ENCODE assay signal across 19 cellular contexts in the genomic region with DNA sequence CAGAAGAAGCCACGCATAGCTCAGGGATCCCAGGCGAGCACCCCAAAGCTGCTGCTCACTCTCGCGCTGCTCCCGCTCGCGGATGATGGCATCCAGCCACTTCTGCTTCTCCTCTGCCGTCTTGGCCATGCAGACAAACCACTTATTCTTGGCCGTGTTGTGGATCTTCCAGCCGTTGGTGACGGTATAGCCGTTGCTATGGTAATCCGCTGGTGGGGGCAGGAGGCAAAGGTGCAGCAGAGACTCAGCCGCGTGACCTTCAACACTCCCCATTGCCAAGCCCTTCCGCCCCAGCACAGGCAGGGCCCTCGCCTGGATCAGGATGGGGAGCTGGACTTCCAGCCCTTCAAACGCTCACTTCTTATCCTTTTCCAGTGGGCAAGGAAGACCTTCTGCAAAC.
DNase-seq lines count a peak whose midpoint lies in the region; ATAC-seq and TF ChIP-seq lines count a peak whose summit lies in the region.
"Had no signal": no experiment of that assay in that cellular context is flagged by ENCODE, and none has a peak within 500 bp of the region (broad histone marks: within the 10 kb centered on the region; RNA-seq: fewer than 3 reads in every experiment).

No MANE protein-coding gene starts in this region.

- POLR2A ChIA-PET in activated CD8-positive, alpha-beta T cell treated with anti-CD3 and anti-CD28 coated beads, Interleukin-2, amount 10 ng/mL, durations not matched to agents 7 days and 5 days (lab: Charles Lee), result interaction anchor here (0.6 kb wide), 1 partner anchor 1698 kb away, joined by 4 read pairs; no protein-coding TSS in a partner anchor
- POLR2A ChIA-PET in activated CD8-positive, alpha-beta T cell treated with anti-CD3 and anti-CD28 coated beads for 36 hours (lab: Charles Lee), result no interaction called here

- H3K27ac ChIP-seq in adrenal gland (no peak overlapping the region), layer of hippocampus (ENCODE audit: low read depth, low read length) (peak overlapping the region; percentile 40)
- H3K27ac ChIP-seq: GM23248, skin epidermis, thoracic aorta had no signal

- no peak for DNase-seq in activated CD8-positive, alpha-beta T cell treated with anti-CD3 and anti-CD28 coated beads, Interleukin-2, amount 10 ng/mL, durations not matched to agents 7 days and 5 days
- DNase-seq in activated CD8-positive, alpha-beta T cell treated with anti-CD3 and anti-CD28 coated beads for 36 hours, result no peak
- DNase-seq in adrenal gland (peak in 5 of 7 donors; percentile 47 to 83 (median 80)), superior temporal gyrus (ENCODE audit: extremely low spot score) (peak; percentile 24), HPDE6-E6E7 (ENCODE audit: extremely low spot score) (no peak)
- DNase-seq: ACHN; activated T-cell treated with anti-CD3 and anti-CD28 coated beads, Interleukin-2, amount 50 U/mL, for 48 hours; amniotic stem cell; GM23248; NCI-H2107 had no signal

- peaks cover 0 to 8% of the 10 kb centered on the region in 2 donors for H3K36me3 ChIP-seq in adrenal gland (replicated peaks in 1 of 2)

- no peak overlapping the region for H3K4me3 ChIP-seq in adrenal gland
- H3K4me3 ChIP-seq: GM23248, lung, skin epidermis, thoracic aorta had no signal

- H3K27me3 Mint-ChIP-seq in activated CD8-positive, alpha-beta T cell treated with anti-CD3 and anti-CD28 coated beads, Interleukin-2, amount 10 ng/mL, durations not matched to agents 7 days and 5 days (ENCODE audit: low read depth), result no peaks in the 10 kb centered on the region
- H3K27me3 Mint-ChIP-seq in activated CD8-positive, alpha-beta T cell treated with anti-CD3 and anti-CD28 coated beads for 36 hours, result no peaks in the 10 kb centered on the region
- H3K27me3 Mint-ChIP-seq: dendritic cell treated with granulocyte-macrophage colony-stimulating factor and Interleukin-4, amounts not matched to agents 40 ng/mL and 50 ng/mL, for 4 days had no signal

- H3K27me3 ChIP-seq in adrenal gland (no peaks in the 10 kb centered on the region), layer of hippocampus (ENCODE audit: control insufficient read depth, insufficient read depth, low read length) (no peaks in the 10 kb centered on the region)

- no peak overlapping the region for H3K4me3 Mint-ChIP-seq in activated CD8-positive, alpha-beta T cell treated with anti-CD3 and anti-CD28 coated beads, Interleukin-2, amount 10 ng/mL, durations not matched to agents 7 days and 5 days
- no peak overlapping the region for H3K4me3 Mint-ChIP-seq in activated CD8-positive, alpha-beta T cell treated with anti-CD3 and anti-CD28 coated beads for 36 hours
- H3K4me3 Mint-ChIP-seq: dendritic cell treated with granulocyte-macrophage colony-stimulating factor and Interleukin-4, amounts not matched to agents 40 ng/mL and 50 ng/mL, for 4 days; WTC11 had no signal

- no peaks in the 10 kb centered on the region for H3K9me3 ChIP-seq in adrenal gland (replicated peaks in 1 of 3)
- H3K9me3 ChIP-seq: thoracic aorta had no signal

- WGBS in adrenal gland, 4 donors, result 61 to 87% (median 74%) methylated on average over 17 to 18 of the region's 18 CpGs

- peaks cover 12 to 16% of the 10 kb centered on the region in 2 donors for H3K4me1 ChIP-seq in adrenal gland (replicated peaks in 1 of 2)

- H3K36me3 Mint-ChIP-seq in activated CD8-positive, alpha-beta T cell treated with anti-CD3 and anti-CD28 coated beads, Interleukin-2, amount 10 ng/mL, durations not matched to agents 7 days and 5 days (ENCODE audit: low read depth), result peaks cover 78% of the 10 kb centered on the region
- H3K36me3 Mint-ChIP-seq in activated CD8-positive, alpha-beta T cell treated with anti-CD3 and anti-CD28 coated beads for 36 hours (ENCODE audit: low read depth), result peaks cover 35% of the 10 kb centered on the region

- no peak for TF ChIP-seq POLR2A in adrenal gland (IDR thresholded peaks at IDR 0.05)

- H3K27ac Mint-ChIP-seq in activated CD8-positive, alpha-beta T cell treated with anti-CD3 and anti-CD28 coated beads, Interleukin-2, amount 10 ng/mL, durations not matched to agents 7 days and 5 days, result peak overlapping the region; percentile 58
- H3K27ac Mint-ChIP-seq in activated CD8-positive, alpha-beta T cell treated with anti-CD3 and anti-CD28 coated beads for 36 hours, result no peak overlapping the region
- H3K27ac Mint-ChIP-seq: dendritic cell treated with granulocyte-macrophage colony-stimulating factor and Interleukin-4, amounts not matched to agents 40 ng/mL and 50 ng/mL, for 4 days; WTC11 had no signal

- ATAC-seq in activated CD8-positive, alpha-beta T cell treated with anti-CD3 and anti-CD28 coated beads, Interleukin-2, amount 10 ng/mL, durations not matched to agents 7 days and 5 days, result no peak
- no peak for ATAC-seq in activated CD8-positive, alpha-beta T cell treated with anti-CD3 and anti-CD28 coated beads for 36 hours
- ATAC-seq in HG02763 (IDR thresholded peaks at IDR 0.05; ENCODE audit: unreplicated experiment) (no peak), HG03342 (IDR thresholded peaks at IDR 0.05; ENCODE audit: unreplicated experiment) (no peak)
- ATAC-seq: SK-N-SH treated with all-trans-retinoic acid at 6 μM for 48 hours, WTC11 had no signal

- peaks cover 61% of the 10 kb centered on the region for H3K4me1 Mint-ChIP-seq in activated CD8-positive, alpha-beta T cell treated with anti-CD3 and anti-CD28 coated beads, Interleukin-2, amount 10 ng/mL, durations not matched to agents 7 days and 5 days (ENCODE audit: low read depth)
- H3K4me1 Mint-ChIP-seq in activated CD8-positive, alpha-beta T cell treated with anti-CD3 and anti-CD28 coated beads for 36 hours (ENCODE audit: low read depth), result peaks cover 23% of the 10 kb centered on the region

- H3K9me3 Mint-ChIP-seq in activated CD8-positive, alpha-beta T cell treated with anti-CD3 and anti-CD28 coated beads, Interleukin-2, amount 10 ng/mL, durations not matched to agents 7 days and 5 days (ENCODE audit: insufficient read depth), result no peaks in the 10 kb centered on the region
- H3K9me3 Mint-ChIP-seq in activated CD8-positive, alpha-beta T cell treated with anti-CD3 and anti-CD28 coated beads for 36 hours, result no peaks in the 10 kb centered on the region
- H3K9me3 Mint-ChIP-seq: dendritic cell treated with granulocyte-macrophage colony-stimulating factor and Interleukin-4, amounts not matched to agents 40 ng/mL and 50 ng/mL, for 4 days; WTC11 had no signal

- no peak for TF ChIP-seq CTCF in activated CD8-positive, alpha-beta T cell treated with anti-CD3 and anti-CD28 coated beads for 36 hours (IDR thresholded peaks at IDR 0.05)
- TF ChIP-seq CTCF in adrenal gland (IDR thresholded peaks at IDR 0.05), result no peak

- intact Hi-C loops in activated CD8-positive, alpha-beta T cell treated with anti-CD3 and anti-CD28 coated beads for 36 hours (cut with micrococcal nuclease), result no loop called here
- intact Hi-C loops in adrenal gland (cut with DNase I), result no loop called here

- CTCF ChIA-PET in activated CD8-positive, alpha-beta T cell treated with anti-CD3 and anti-CD28 coated beads, Interleukin-2, amount 10 ng/mL, durations not matched to agents 7 days and 5 days (lab: Charles Lee), result interaction anchor here (1.0 kb wide), 1 partner anchor 33 kb away, joined by 3 read pairs; no protein-coding TSS in a partner anchor
- CTCF ChIA-PET in activated CD8-positive, alpha-beta T cell treated with anti-CD3 and anti-CD28 coated beads for 36 hours (lab: Charles Lee), result no interaction called here

Comparison
In these comparisons a context has a peak if more than half of its experiments do, and no peak if none do; other contexts are left out.
1. DNase-seq: peak in adrenal gland (5 of 7) and superior temporal gyrus (single experiment); none in activated CD8-positive, alpha-beta T cell treated with anti-CD3 and anti-CD28 coated beads, Interleukin-2, amount 10 ng/mL, durations not matched to agents 7 days and 5 days (single experiment), activated CD8-positive, alpha-beta T cell treated with anti-CD3 and anti-CD28 coated beads for 36 hours (single experiment) and HPDE6-E6E7 (single experiment).